14 cellular contexts compared by ENCODE assay signal in genomic region chr14:55127491-55127951, GRCh38. TPM values are rescaled to one million over a fixed set of nuclear protein-coding genes. Genes with fewer than 3 reads are reported as not detected.
A peak's percentile ranks its signal among the peaks of the same experiment; 100 is the strongest.
DNase-seq lines count a peak whose midpoint lies in the region; ATAC-seq and TF ChIP-seq lines count a peak whose summit lies in the region.
"Had no signal": no experiment of that assay in that cellular context is flagged by ENCODE, and none has a peak within 500 bp of the region (broad histone marks: within the 10 kb centered on the region; RNA-seq: fewer than 3 reads in every experiment).

No MANE protein-coding gene starts in this region.

- H3K9me3 ChIP-seq in duodenal mucosa (ENCODE audit: control insufficient read depth in 1 of 2, low read length in 2 of 2): no peaks in the 10 kb centered on the region
- H3K9me3 ChIP-seq: ovary, thoracic aorta had no signal

- no peak for TF ChIP-seq POLR2A in NB4 (IDR thresholded peaks at IDR 0.05; ENCODE audit: extremely low read depth, insufficient read length)

- H3K4me1 ChIP-seq in duodenal mucosa (ENCODE audit: control insufficient read depth in 1 of 2, insufficient read depth in 2 of 2, low read length in 2 of 2): peaks cover 64 to 66% of the 10 kb centered on the region in 2 donors

- peaks cover 10% of the 10 kb centered on the region for H3K4me1 Mint-ChIP-seq in activated CD8-positive, alpha-beta T cell treated with anti-CD3 and anti-CD28 coated beads for 36 hours (ENCODE audit: low read depth)

- peak; percentile 48 for DNase-seq in Daoy (ENCODE audit: low read depth)
- DNase-seq in NB4 (ENCODE audit: low read depth): peak; percentile 64
- DNase-seq in renal cortical epithelial cell (ENCODE audit: low read depth): peak; percentile 99
- no peak for DNase-seq in activated CD8-positive, alpha-beta T cell treated with anti-CD3 and anti-CD28 coated beads for 36 hours
- DNase-seq in activated CD4-positive, alpha-beta T cell treated with anti-CD3 and anti-CD28 coated beads for 4 hours: no peak
- DNase-seq in GM20000 (ENCODE audit: low spot score): no peak
- DNase-seq: activated T-cell treated with anti-CD3 and anti-CD28 coated beads, Interleukin-2, amount 50 U/mL, for 1 hour; left ventricle myocardium superior; NCI-H1930; OCI-M1; ovary had no signal

- H3K27me3 ChIP-seq in duodenal mucosa (ENCODE audit: control insufficient read depth in 1 of 2, insufficient read depth in 2 of 2, low read length in 2 of 2): no peaks in the 10 kb centered on the region
- H3K27me3 ChIP-seq: ovary had no signal

- H3K27ac ChIP-seq in duodenal mucosa (ENCODE audit: low read depth, low read length): peak overlapping the region; percentile 71
- H3K27ac ChIP-seq: ovary had no signal

- no peaks in the 10 kb centered on the region for H3K9me3 Mint-ChIP-seq in activated CD8-positive, alpha-beta T cell treated with anti-CD3 and anti-CD28 coated beads for 36 hours

- no peak overlapping the region for H3K4me3 Mint-ChIP-seq in activated CD8-positive, alpha-beta T cell treated with anti-CD3 and anti-CD28 coated beads for 36 hours

- peak overlapping the region in 1 of 2 donors; percentile 47 for H3K9ac ChIP-seq in duodenal mucosa (ENCODE audit: low read depth in 1 of 2, low read length in 2 of 2)

- TF ChIP-seq CTCF in NB4 (IDR thresholded peaks at IDR 0.05; ENCODE audit: low read depth, low read length) (no peak), GM20000 (IDR thresholded peaks at IDR 0.05; ENCODE audit: extremely low read depth, missing control alignments) (no peak)
- no peak for TF ChIP-seq CTCF in activated CD8-positive, alpha-beta T cell treated with anti-CD3 and anti-CD28 coated beads for 36 hours (IDR thresholded peaks at IDR 0.05)

- peaks cover 0 to 3% of the 10 kb centered on the region in 2 donors for H3K36me3 ChIP-seq in duodenal mucosa (ENCODE audit: control insufficient read depth in 1 of 2, insufficient read depth in 2 of 2, low read length in 2 of 2)
- H3K36me3 ChIP-seq: ovary, thoracic aorta had no signal

- CTCF ChIA-PET in activated CD8-positive, alpha-beta T cell treated with anti-CD3 and anti-CD28 coated beads for 36 hours (lab: Charles Lee): interaction anchor here (1.1 kb wide), 1 partner anchor 9 kb away, joined by 3 read pairs; no protein-coding TSS in a partner anchor

- intact Hi-C loops in activated CD8-positive, alpha-beta T cell treated with anti-CD3 and anti-CD28 coated beads for 36 hours (cut with micrococcal nuclease): no loop called here

- no peak for ATAC-seq in GM19455 (IDR thresholded peaks at IDR 0.05; ENCODE audit: unreplicated experiment)
- ATAC-seq in activated CD8-positive, alpha-beta T cell treated with anti-CD3 and anti-CD28 coated beads for 36 hours: no peak
- ATAC-seq: left ventricle myocardium superior had no signal

- H3K27ac Mint-ChIP-seq in activated CD8-positive, alpha-beta T cell treated with anti-CD3 and anti-CD28 coated beads for 36 hours: no peak overlapping the region

- no peak overlapping the region for H3K4me3 ChIP-seq in NB4 (ENCODE audit: low read depth, low read length)
- H3K4me3 ChIP-seq in duodenal mucosa (ENCODE audit: low read depth in 1 of 2, low read length in 2 of 2): peak overlapping the region in 1 of 2 donors; percentile 17
- H3K4me3 ChIP-seq: ovary, thoracic aorta had no signal

- no peaks in the 10 kb centered on the region for H3K36me3 Mint-ChIP-seq in activated CD8-positive, alpha-beta T cell treated with anti-CD3 and anti-CD28 coated beads for 36 hours (ENCODE audit: low read depth)

- POLR2A ChIA-PET in activated CD8-positive, alpha-beta T cell treated with anti-CD3 and anti-CD28 coated beads for 36 hours (lab: Charles Lee): interaction anchor here (1.7 kb wide), 1 partner anchor 29 kb away, joined by 7 read pairs; no protein-coding TSS in a partner anchor

- H3K27me3 Mint-ChIP-seq in activated CD8-positive, alpha-beta T cell treated with anti-CD3 and anti-CD28 coated beads for 36 hours: peaks cover 33% of the 10 kb centered on the region

RNA-seq across cellular contexts. Expression of gene LGALS3, which starts 1.5 kb away (rescaled TPM):
- total RNA-seq in Daoy (2014; rRNA removed; shearing (Covaris generic)): 86.6 and 88.5 TPM in 2 replicates
- total RNA-seq in renal cortical epithelial cell: 114 and 178 TPM in 2 replicates
- 1 to 10 TPM; 4.5 to 6.0 TPM for total RNA-seq in activated CD8-positive, alpha-beta T cell treated with anti-CD3 and anti-CD28 coated beads for 36 hours

Comparison
In these comparisons a context has a peak if more than half of its experiments do, and no peak if none do; other contexts are left out.
1. DNase-seq: peak in Daoy (single experiment), NB4 (single experiment) and renal cortical epithelial cell (single experiment); none in activated CD8-positive, alpha-beta T cell treated with anti-CD3 and anti-CD28 coated beads for 36 hours (single experiment), activated CD4-positive, alpha-beta T cell treated with anti-CD3 and anti-CD28 coated beads for 4 hours (0 of 2) and GM20000 (single experiment).
2. RNA of gene LGALS3, which starts 1.5 kb away (total RNA-seq): 114 to 178 TPM in renal cortical epithelial cell and 86.6 to 88.5 TPM in Daoy; 4.5 to 6.0 TPM in activated CD8-positive, alpha-beta T cell treated with anti-CD3 and anti-CD28 coated beads for 36 hours; every median in the first group is over 10 times any median in the second.